ENCODE assay signal across 19 cellular contexts in the genomic region with DNA sequence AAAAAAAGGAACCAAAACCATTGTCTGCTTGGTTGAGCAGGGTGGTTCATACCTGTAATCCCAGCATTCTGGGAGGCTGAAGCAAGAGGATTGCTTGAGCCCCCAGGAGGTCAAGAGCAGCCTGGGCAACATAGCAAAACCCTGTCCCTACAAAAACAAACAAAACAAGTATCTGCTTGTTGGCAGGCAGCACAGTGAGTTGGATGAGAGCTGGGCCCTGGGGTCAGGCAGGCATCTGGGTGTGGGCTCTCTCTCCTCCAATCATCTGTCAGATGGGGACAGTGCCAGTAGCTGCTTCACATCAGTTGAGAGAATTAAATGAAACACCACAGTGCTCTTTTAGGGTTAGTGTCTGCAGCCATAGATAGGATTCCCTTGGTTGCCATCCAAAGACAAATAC. TPM values are rescaled to one million over a fixed set of nuclear protein-coding genes. Genes with fewer than 3 reads are reported as not detected.
DNase-seq lines count a peak whose midpoint lies in the region; ATAC-seq and TF ChIP-seq lines count a peak whose summit lies in the region.
"Had no signal": no experiment of that assay in that cellular context is flagged by ENCODE, and none has a peak within 500 bp of the region (broad histone marks: within the 10 kb centered on the region; RNA-seq: fewer than 3 reads in every experiment).

No MANE protein-coding gene starts in this region.

- DNase-seq in left ventricle myocardium inferior (no peak), cardiac septum (ENCODE audit: low spot score) (no peak), T-cell (no peak), esophagus squamous epithelium (lab: John Stamatoyannopoulos, UW) (no peak), upper lobe of right lung (no peak), brain microvascular endothelial cell (no peak), DMS 273 (lab: John Stamatoyannopoulos, UW; ENCODE audit: unreplicated experiment) (no peak)
- DNase-seq in activated CD4-positive, alpha-beta T cell treated with anti-CD3 and anti-CD28 coated beads, Interleukin-2, amount 50 U/mL, for 48 hours, result no peak
- DNase-seq: DND-41, GDM1, GM23248, NCI-H1417 treated with DMSO at 0.1 percent for 48 hours, NCI-H2029 treated with DMSO at 0.1 percent for 48 hours, NCI-H2227 treated with DMSO at 0.1 percent for 48 hours, NCI-H526 had no signal

- H3K9me3 ChIP-seq in left ventricle myocardium inferior (replicated peaks), result no peaks in the 10 kb centered on the region
- H3K9me3 ChIP-seq in esophagus squamous epithelium, result no peaks in the 10 kb centered on the region
- H3K9me3 ChIP-seq in upper lobe of right lung, result no peaks in the 10 kb centered on the region

- H3K36me3 Mint-ChIP-seq in T-cell, result peaks cover 22% of the 10 kb centered on the region

- ATAC-seq in T-cell (replicated peaks in 1 of 4) (no peak), upper lobe of right lung (no peak)
- ATAC-seq: K562 had no signal

- CTCF ChIA-PET in T-cell (lab: Charles Lee), result interaction anchor here (0.6 to 4.5 kb wide), 8 partner anchors 16 to 296 kb away, joined by 3 to 78 read pairs (median 8); partner anchors contain the start of genes MRPL58 (in 1 of the 2) and NT5C (in 1 of the 2)

- H3K27me3 ChIP-seq in left ventricle myocardium inferior (ENCODE audit: low read depth) (no peaks in the 10 kb centered on the region), esophagus squamous epithelium (no peaks in the 10 kb centered on the region), upper lobe of right lung (no peaks in the 10 kb centered on the region), brain microvascular endothelial cell (replicated peaks) (no peaks in the 10 kb centered on the region)

- no peak overlapping the region for H3K27ac Mint-ChIP-seq in T-cell

- H3K4me1 ChIP-seq in left ventricle myocardium inferior, result peaks cover 48% of the 10 kb centered on the region
- H3K4me1 ChIP-seq in esophagus squamous epithelium, result peaks cover 19 to 70% (median 31%) of the 10 kb centered on the region in 3 donors
- peaks cover 28% of the 10 kb centered on the region for H3K4me1 ChIP-seq in upper lobe of right lung

- H3K27me3 Mint-ChIP-seq in T-cell, result no peaks in the 10 kb centered on the region

- H3K4me3 Mint-ChIP-seq in T-cell, result peak overlapping the region in 2 of 3 donors; percentile 9 to 80

- H3K4me3 ChIP-seq in left ventricle myocardium inferior, result no peak overlapping the region
- H3K4me3 ChIP-seq in esophagus squamous epithelium, result no peak overlapping the region
- no peak overlapping the region for H3K4me3 ChIP-seq in upper lobe of right lung
- H3K4me3 ChIP-seq in brain microvascular endothelial cell (ENCODE audit: low read depth, low read length), result no peak overlapping the region
- H3K4me3 ChIP-seq: K562 had no signal

- intact Hi-C loops in left ventricle myocardium inferior (cut with micrococcal nuclease) (no loop called here), cardiac septum (cut with DNase I) (loop anchor here (2.0 to 5.0 kb wide), 2 partner anchors 57 to 85 kb away; no protein-coding TSS in a partner anchor), esophagus squamous epithelium (cut with DNase I) (loop anchor here (5.0 kb wide), 1 partner anchor 57 kb away; no protein-coding TSS in a partner anchor), upper lobe of right lung (cut with DNase I) (no loop called here)

- peak overlapping the region; percentile 89 for H3K27ac ChIP-seq in left ventricle myocardium inferior (replicated peaks)
- peak overlapping the region; percentile 5 to 93 (median 50) for H3K27ac ChIP-seq in esophagus squamous epithelium
- H3K27ac ChIP-seq in upper lobe of right lung, result peak overlapping the region; percentile 85
- H3K27ac ChIP-seq in brain microvascular endothelial cell, result no peak overlapping the region

- TF ChIP-seq CTCF in left ventricle myocardium inferior (IDR thresholded peaks at IDR 0.05; ENCODE audit: borderline replicate concordance) (no peak), esophagus squamous epithelium (IDR thresholded peaks at IDR 0.05) (no peak), upper lobe of right lung (IDR thresholded peaks at IDR 0.05) (no peak), brain microvascular endothelial cell (IDR thresholded peaks at IDR 0.05; ENCODE audit: low read depth, low read length, missing control alignments) (no peak)

- TF ChIP-seq POLR2A in esophagus squamous epithelium (IDR thresholded peaks at IDR 0.05), result no peak

- H3K36me3 ChIP-seq in left ventricle myocardium inferior, result peaks cover 7% of the 10 kb centered on the region
- peaks cover 0 to 22% (median 5%) of the 10 kb centered on the region in 3 donors for H3K36me3 ChIP-seq in esophagus squamous epithelium
- H3K36me3 ChIP-seq in upper lobe of right lung, result peaks cover 5% of the 10 kb centered on the region
- peaks cover 2% of the 10 kb centered on the region for H3K36me3 ChIP-seq in brain microvascular endothelial cell (replicated peaks)

- H3K9me3 Mint-ChIP-seq in T-cell, result no peaks in the 10 kb centered on the region
- H3K9me3 Mint-ChIP-seq: CD14-positive monocyte had no signal

- POLR2A ChIA-PET in T-cell (lab: Charles Lee), result no interaction called here

- in situ Hi-C loops in brain microvascular endothelial cell (cut with HindIII; ENCODE audit: low pct_ligation_motif_present, low sequenced_read_pairs), result no loop called here

- peaks cover 33 to 48% (median 40%) of the 10 kb centered on the region in 3 donors for H3K4me1 Mint-ChIP-seq in T-cell

RNA-seq across cellular contexts. Expression of gene ARMC7, which starts 5.8 kb away (rescaled TPM):
- total RNA-seq in left ventricle myocardium inferior (6.2 TPM), cardiac septum (8.0 TPM), T-cell (10 to 100 TPM in 3 of 5 donors, 1 to 10 TPM in 2; 8.9 to 23.9 (median 18.8) TPM), esophagus squamous epithelium (1 to 10 TPM; 4.0 to 9.1 (median 5.3) TPM), upper lobe of right lung (18.0 TPM)

RNA-seq across cellular contexts. Expression of gene NT5C, which starts 16.0 kb away (rescaled TPM):
- total RNA-seq in left ventricle myocardium inferior (25.9 TPM), cardiac septum (27.7 TPM), T-cell (10 to 100 TPM; 21.5 to 88.8 (median 70.1) TPM), esophagus squamous epithelium (10 to 100 TPM; 81.7 to 97.5 (median 88.4) TPM), upper lobe of right lung (35.8 TPM)

RNA-seq across cellular contexts. Expression of gene SLC16A5, which starts 27.8 kb away (rescaled TPM):
- total RNA-seq in left ventricle myocardium inferior (8.4 TPM), cardiac septum (22.7 TPM), T-cell (10 to 100 TPM in 4 of 5 donors, 1 to 10 TPM in 1; 9.1 to 24.3 (median 16.8) TPM), esophagus squamous epithelium (10 to 100 TPM; 13.4 to 22.9 (median 17.4) TPM), upper lobe of right lung (40.5 TPM)
- total RNA-seq: A172, SK-MEL-5 had no signal

RNA-seq across cellular contexts. Expression of gene JPT1, which starts 38.8 kb away (rescaled TPM):
- total RNA-seq in left ventricle myocardium inferior (13.8 TPM), cardiac septum (15.2 TPM), T-cell (10 to 100 TPM; 28.3 to 55.8 (median 45.4) TPM), esophagus squamous epithelium (100 to 1,000 TPM in 3 of 4 donors, 10 to 100 TPM in 1; 82.2 to 249 (median 196) TPM), upper lobe of right lung (47.8 TPM)

Comparison
In these comparisons a context has a peak if more than half of its experiments do, and no peak if none do; other contexts are left out.
1. intact Hi-C loops: an anchor here in cardiac septum (2.0 to 5.0 kb wide) and esophagus squamous epithelium (5.0 kb wide); none called in left ventricle myocardium inferior and upper lobe of right lung.